Comparison of ENCODE assay signal across 1 cellular context in the genomic region with DNA sequence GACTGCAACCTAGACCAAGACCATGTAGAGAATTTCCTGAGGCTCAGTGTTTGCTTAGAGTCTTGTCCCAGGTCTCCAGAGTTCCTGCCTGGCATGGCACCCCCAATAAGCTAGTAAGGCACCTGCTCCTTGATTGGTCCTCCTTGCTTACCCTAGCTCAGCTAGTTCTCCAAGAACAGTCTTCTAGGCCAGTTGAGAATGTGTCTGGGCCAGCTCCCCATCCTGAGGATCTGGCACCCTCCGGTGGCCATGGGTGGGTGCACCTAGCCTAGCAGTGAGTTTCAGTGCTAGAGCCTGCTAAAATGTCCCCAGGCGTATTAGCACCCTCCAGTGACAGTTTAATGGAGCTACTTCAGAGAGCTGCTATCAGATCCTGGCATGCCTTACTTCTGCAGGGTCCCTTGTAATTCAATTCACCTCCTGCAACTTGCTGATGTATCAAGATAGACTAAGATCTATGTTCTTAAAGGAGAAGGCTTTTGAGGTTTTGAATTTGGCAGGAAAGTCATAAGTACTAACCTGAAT.
TF ChIP-seq lines count a peak whose summit lies in the region.

No MANE protein-coding gene starts in this region.

TF ChIP-seq in GM23338, 12 proteins besides CTCF, POLR2A, EP300 and RAD21 (continued from another document):
- TF ChIP-seq, protein P1, sequence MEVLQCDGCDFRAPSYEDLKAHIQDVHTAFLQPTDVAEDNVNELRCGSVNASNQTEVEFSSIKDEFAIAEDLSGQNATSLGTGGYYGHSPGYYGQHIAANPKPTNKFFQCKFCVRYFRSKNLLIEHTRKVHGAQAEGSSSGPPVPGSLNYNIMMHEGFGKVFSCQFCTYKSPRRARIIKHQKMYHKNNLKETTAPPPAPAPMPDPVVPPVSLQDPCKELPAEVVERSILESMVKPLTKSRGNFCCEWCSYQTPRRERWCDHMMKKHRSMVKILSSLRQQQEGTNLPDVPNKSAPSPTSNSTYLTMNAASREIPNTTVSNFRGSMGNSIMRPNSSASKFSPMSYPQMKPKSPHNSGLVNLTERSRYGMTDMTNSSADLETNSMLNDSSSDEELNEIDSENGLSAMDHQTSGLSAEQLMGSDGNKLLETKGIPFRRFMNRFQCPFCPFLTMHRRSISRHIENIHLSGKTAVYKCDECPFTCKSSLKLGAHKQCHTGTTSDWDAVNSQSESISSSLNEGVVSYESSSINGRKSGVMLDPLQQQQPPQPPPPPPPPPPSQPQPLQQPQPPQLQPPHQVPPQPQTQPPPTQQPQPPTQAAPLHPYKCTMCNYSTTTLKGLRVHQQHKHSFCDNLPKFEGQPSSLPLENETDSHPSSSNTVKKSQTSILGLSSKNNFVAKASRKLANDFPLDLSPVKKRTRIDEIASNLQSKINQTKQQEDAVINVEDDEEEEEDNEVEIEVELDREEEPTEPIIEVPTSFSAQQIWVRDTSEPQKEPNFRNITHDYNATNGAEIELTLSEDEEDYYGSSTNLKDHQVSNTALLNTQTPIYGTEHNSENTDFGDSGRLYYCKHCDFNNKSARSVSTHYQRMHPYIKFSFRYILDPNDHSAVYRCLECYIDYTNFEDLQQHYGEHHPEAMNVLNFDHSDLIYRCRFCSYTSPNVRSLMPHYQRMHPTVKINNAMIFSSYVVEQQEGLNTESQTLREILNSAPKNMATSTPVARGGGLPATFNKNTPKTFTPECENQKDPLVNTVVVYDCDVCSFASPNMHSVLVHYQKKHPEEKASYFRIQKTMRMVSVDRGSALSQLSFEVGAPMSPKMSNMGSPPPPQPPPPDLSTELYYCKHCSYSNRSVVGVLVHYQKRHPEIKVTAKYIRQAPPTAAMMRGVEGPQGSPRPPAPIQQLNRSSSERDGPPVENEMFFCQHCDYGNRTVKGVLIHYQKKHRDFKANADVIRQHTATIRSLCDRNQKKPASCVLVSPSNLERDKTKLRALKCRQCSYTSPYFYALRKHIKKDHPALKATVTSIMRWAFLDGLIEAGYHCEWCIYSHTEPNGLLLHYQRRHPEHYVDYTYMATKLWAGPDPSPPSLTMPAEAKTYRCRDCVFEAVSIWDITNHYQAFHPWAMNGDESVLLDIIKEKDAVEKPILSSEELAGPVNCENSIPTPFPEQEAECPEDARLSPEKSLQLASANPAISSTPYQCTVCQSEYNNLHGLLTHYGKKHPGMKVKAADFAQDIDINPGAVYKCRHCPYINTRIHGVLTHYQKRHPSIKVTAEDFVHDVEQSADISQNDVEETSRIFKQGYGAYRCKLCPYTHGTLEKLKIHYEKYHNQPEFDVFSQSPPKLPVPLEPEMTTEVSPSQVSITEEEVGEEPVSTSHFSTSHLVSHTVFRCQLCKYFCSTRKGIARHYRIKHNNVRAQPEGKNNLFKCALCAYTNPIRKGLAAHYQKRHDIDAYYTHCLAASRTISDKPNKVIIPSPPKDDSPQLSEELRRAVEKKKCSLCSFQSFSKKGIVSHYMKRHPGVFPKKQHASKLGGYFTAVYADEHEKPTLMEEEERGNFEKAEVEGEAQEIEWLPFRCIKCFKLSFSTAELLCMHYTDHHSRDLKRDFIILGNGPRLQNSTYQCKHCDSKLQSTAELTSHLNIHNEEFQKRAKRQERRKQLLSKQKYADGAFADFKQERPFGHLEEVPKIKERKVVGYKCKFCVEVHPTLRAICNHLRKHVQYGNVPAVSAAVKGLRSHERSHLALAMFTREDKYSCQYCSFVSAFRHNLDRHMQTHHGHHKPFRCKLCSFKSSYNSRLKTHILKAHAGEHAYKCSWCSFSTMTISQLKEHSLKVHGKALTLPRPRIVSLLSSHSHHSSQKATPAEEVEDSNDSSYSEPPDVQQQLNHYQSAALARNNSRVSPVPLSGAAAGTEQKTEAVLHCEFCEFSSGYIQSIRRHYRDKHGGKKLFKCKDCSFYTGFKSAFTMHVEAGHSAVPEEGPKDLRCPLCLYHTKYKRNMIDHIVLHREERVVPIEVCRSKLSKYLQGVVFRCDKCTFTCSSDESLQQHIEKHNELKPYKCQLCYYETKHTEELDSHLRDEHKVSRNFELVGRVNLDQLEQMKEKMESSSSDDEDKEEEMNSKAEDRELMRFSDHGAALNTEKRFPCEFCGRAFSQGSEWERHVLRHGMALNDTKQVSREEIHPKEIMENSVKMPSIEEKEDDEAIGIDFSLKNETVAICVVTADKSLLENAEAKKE (CRISPR knock-in tag; IDR thresholded peaks at IDR 0.05), result peak; percentile 82
- TF ChIP-seq JUNB (IDR thresholded peaks at IDR 0.05; ENCODE audit: unreplicated experiment) (no peak), STAT1 (IDR thresholded peaks at IDR 0.05; ENCODE audit: unreplicated experiment) (no peak)
